In genomic region chr7:39609462-39610149, GRCh38 we compare ENCODE assay signal across 8 cellular contexts. TPM values are rescaled to one million over a fixed set of nuclear protein-coding genes. Genes with fewer than 3 reads are reported as not detected.
DNase-seq lines count a peak whose midpoint lies in the region; ATAC-seq and TF ChIP-seq lines count a peak whose summit lies in the region.

No MANE protein-coding gene starts in this region.

- H3K4me3 Mint-ChIP-seq in activated naive CD4-positive, alpha-beta T cell treated with anti-CD3 and anti-CD28 coated beads, Interleukin-2, amount 50 U/mL, for 24 hours, result peak overlapping the region; percentile 78
- H3K4me3 Mint-ChIP-seq in stimulated activated effector memory CD8-positive, alpha-beta T cell treated with anti-CD3 and anti-CD28 coated beads, Interleukin-12 subunit alpha, Interleukin-12 subunit beta, amount 100 ng/mL, for 72 hours, result peak overlapping the region; percentile 2

- CTCF ChIA-PET in AG04449 (lab: Yijun Ruan, JAX), result interaction anchor here (0.7 to 2.1 kb wide), 3 partner anchors 28 to 136 kb away, joined by 3 to 13 read pairs (median 3); no protein-coding TSS in a partner anchor

- H3K79me2 ChIP-seq in hepatocyte, result no peaks in the 10 kb centered on the region

- H3K36me3 Mint-ChIP-seq in activated naive CD4-positive, alpha-beta T cell treated with anti-CD3 and anti-CD28 coated beads, Interleukin-2, amount 50 U/mL, for 24 hours, result no peaks in the 10 kb centered on the region
- no peaks in the 10 kb centered on the region for H3K36me3 Mint-ChIP-seq in stimulated activated effector memory CD8-positive, alpha-beta T cell treated with anti-CD3 and anti-CD28 coated beads, Interleukin-12 subunit alpha, Interleukin-12 subunit beta, amount 100 ng/mL, for 72 hours

- H3K27ac ChIP-seq in hepatocyte, result peak overlapping the region; percentile 8

- H3K36me3 ChIP-seq in hepatocyte (replicated peaks; ENCODE audit: insufficient read depth, low read depth), result no peaks in the 10 kb centered on the region

- peak overlapping the region; percentile 42 for H3K4me3 ChIP-seq in AG04449 (ENCODE audit: low read depth, low read length)
- peak overlapping the region; percentile 20 for H3K4me3 ChIP-seq in hepatocyte

- no peaks in the 10 kb centered on the region for H4K20me1 ChIP-seq in hepatocyte (ENCODE audit: insufficient read depth, poor library complexity, severe bottlenecking)

- no peaks in the 10 kb centered on the region for H3K9me3 Mint-ChIP-seq in activated naive CD4-positive, alpha-beta T cell treated with anti-CD3 and anti-CD28 coated beads, Interleukin-2, amount 50 U/mL, for 24 hours
- H3K9me3 Mint-ChIP-seq in stimulated activated effector memory CD8-positive, alpha-beta T cell treated with anti-CD3 and anti-CD28 coated beads, Interleukin-12 subunit alpha, Interleukin-12 subunit beta, amount 100 ng/mL, for 72 hours, result no peaks in the 10 kb centered on the region

- peak overlapping the region; percentile 90 for H3K27ac Mint-ChIP-seq in activated naive CD4-positive, alpha-beta T cell treated with anti-CD3 and anti-CD28 coated beads, Interleukin-2, amount 50 U/mL, for 24 hours
- H3K27ac Mint-ChIP-seq in stimulated activated effector memory CD8-positive, alpha-beta T cell treated with anti-CD3 and anti-CD28 coated beads, Interleukin-12 subunit alpha, Interleukin-12 subunit beta, amount 100 ng/mL, for 72 hours, result peak overlapping the region; percentile 38

- TF ChIP-seq CTCF in AG04449 (IDR thresholded peaks at IDR 0.05; ENCODE audit: insufficient read depth, low read length, missing control alignments), result no peak
- peak; percentile 31 for TF ChIP-seq CTCF in hepatocyte (IDR thresholded peaks at IDR 0.05; ENCODE audit: poor library complexity)

- peak overlapping the region; percentile 86 for H3K4me2 ChIP-seq in hepatocyte

- no peaks in the 10 kb centered on the region for H3K9me2 ChIP-seq in hepatocyte (replicated peaks; ENCODE audit: insufficient read depth)

- no peak for DNase-seq in AG04449 (ENCODE audit: low read depth, low spot score)
- peak; percentile 32 for DNase-seq in hepatocyte (ENCODE audit: low spot score)
- DNase-seq in stimulated activated effector memory CD8-positive, alpha-beta T cell treated with anti-CD3 and anti-CD28 coated beads, Interleukin-12 subunit alpha, Interleukin-12 subunit beta, amount 100 ng/mL, for 72 hours (ENCODE audit: low spot score in 2 of 2), result no peak

- ATAC-seq in GM19455 (IDR thresholded peaks at IDR 0.05; ENCODE audit: unreplicated experiment), result peak; percentile 57
- peak; percentile 44 for ATAC-seq in stimulated activated effector memory CD8-positive, alpha-beta T cell treated with anti-CD3 and anti-CD28 coated beads, Interleukin-12 subunit alpha, Interleukin-12 subunit beta, amount 100 ng/mL, for 72 hours
- no peak for ATAC-seq in GM18861 (IDR thresholded peaks at IDR 0.05; ENCODE audit: unreplicated experiment)
- no peak for ATAC-seq in HG03571 (IDR thresholded peaks at IDR 0.05; ENCODE audit: unreplicated experiment)
- no peak for ATAC-seq in HG03354 (IDR thresholded peaks at IDR 0.05; ENCODE audit: poor library complexity, severe bottlenecking, unreplicated experiment)

- H3K27me3 ChIP-seq in hepatocyte, result no peaks in the 10 kb centered on the region

- H3K4me1 ChIP-seq in hepatocyte (ENCODE audit: insufficient read depth), result no peaks in the 10 kb centered on the region

- peaks cover 58% of the 10 kb centered on the region for H3K4me1 Mint-ChIP-seq in activated naive CD4-positive, alpha-beta T cell treated with anti-CD3 and anti-CD28 coated beads, Interleukin-2, amount 50 U/mL, for 24 hours
- H3K4me1 Mint-ChIP-seq in stimulated activated effector memory CD8-positive, alpha-beta T cell treated with anti-CD3 and anti-CD28 coated beads, Interleukin-12 subunit alpha, Interleukin-12 subunit beta, amount 100 ng/mL, for 72 hours, result peaks cover 19% of the 10 kb centered on the region

- POLR2A ChIA-PET in AG04449 (lab: Yijun Ruan, JAX), result interaction anchor here (0.6 to 1.9 kb wide), 4 partner anchors 8 to 17 kb away, joined by 3 to 7 read pairs (median 5); partner anchors contain the start of gene RALA

- 14% methylated on average over 34 of the region's 38 CpGs for WGBS in hepatocyte (ENCODE audit: low lambda C conversion rate, missing lambda C conversion rate)

- H3K9me3 ChIP-seq in hepatocyte (ENCODE audit: low read depth), result no peaks in the 10 kb centered on the region

- peak overlapping the region; percentile 58 for H2AFZ ChIP-seq in hepatocyte

- peaks cover 2% of the 10 kb centered on the region for H3K27me3 Mint-ChIP-seq in activated naive CD4-positive, alpha-beta T cell treated with anti-CD3 and anti-CD28 coated beads, Interleukin-2, amount 50 U/mL, for 24 hours

RNA-seq across cellular contexts. Expression of gene RALA, which starts 13.8 kb away (rescaled TPM):
- 25.4 and 25.5 TPM in 2 replicates for total RNA-seq in hepatocyte
- 42.8 and 49.1 TPM in 2 replicates for polyA plus RNA-seq in hepatocyte

RNA-seq across cellular contexts. Expression of gene YAE1, which starts 43.4 kb away (rescaled TPM):
- 33.9 and 36.3 TPM in 2 replicates for total RNA-seq in hepatocyte
- 23.8 and 29.6 TPM in 2 replicates for polyA plus RNA-seq in hepatocyte

Comparison
In these comparisons a context has a peak if more than half of its experiments do, and no peak if none do; other contexts are left out.
1. ATAC-seq: peak in GM19455 (single experiment) and stimulated activated effector memory CD8-positive, alpha-beta T cell treated with anti-CD3 and anti-CD28 coated beads, Interleukin-12 subunit alpha, Interleukin-12 subunit beta, amount 100 ng/mL, for 72 hours (single experiment); none in GM18861 (single experiment), HG03571 (single experiment) and HG03354 (single experiment).